1 cellular context compared by ENCODE assay signal in the genomic region with DNA sequence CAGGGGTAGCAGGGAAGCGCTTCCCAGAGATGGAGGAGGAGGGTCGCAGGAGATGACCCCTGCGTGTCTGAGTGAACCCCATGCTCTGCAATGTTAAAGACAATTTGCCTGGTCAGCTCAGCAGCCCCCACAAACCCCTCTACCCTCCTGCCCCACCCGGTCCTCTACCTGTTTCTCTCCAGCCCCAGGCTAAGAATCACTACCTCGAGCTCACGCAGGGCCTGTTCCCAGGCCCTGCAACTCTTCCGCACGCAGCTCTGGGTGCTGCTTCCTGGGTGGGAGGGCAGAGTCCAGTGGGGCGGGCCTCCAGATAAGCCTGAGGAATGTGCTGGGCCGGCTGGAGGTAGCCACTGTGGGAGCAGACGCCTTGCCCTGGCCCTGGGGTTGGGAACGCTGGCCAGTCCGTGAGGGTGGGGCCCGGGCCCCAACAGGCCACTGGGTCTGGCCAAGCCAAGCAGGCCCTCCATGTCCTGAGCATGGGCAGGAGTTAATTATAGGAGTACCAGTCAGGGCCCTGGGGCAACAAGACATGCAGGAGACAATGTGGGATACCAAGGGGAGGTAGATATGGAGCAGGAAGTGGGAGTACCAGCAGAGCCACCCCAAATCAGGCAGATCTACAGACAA.
TF ChIP-seq lines count a peak whose summit lies in the region.

No MANE protein-coding gene starts in this region.

TF ChIP-seq in HCT116, 20 proteins besides CTCF, POLR2A, EP300 and RAD21:
- TF ChIP-seq ELF1 (IDR thresholded peaks at IDR 0.05; ENCODE audit: borderline replicate concordance, low read depth): no peak
- TF ChIP-seq, protein P1, sequence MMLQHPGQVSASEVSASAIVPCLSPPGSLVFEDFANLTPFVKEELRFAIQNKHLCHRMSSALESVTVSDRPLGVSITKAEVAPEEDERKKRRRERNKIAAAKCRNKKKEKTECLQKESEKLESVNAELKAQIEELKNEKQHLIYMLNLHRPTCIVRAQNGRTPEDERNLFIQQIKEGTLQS (IDR thresholded peaks at IDR 0.05): no peak
- no peak for TF ChIP-seq ZFX (IDR thresholded peaks at IDR 0.05)
- no peak for TF ChIP-seq CEBPB (IDR thresholded peaks at IDR 0.05; ENCODE audit: low read depth)
- TF ChIP-seq, protein P2, sequence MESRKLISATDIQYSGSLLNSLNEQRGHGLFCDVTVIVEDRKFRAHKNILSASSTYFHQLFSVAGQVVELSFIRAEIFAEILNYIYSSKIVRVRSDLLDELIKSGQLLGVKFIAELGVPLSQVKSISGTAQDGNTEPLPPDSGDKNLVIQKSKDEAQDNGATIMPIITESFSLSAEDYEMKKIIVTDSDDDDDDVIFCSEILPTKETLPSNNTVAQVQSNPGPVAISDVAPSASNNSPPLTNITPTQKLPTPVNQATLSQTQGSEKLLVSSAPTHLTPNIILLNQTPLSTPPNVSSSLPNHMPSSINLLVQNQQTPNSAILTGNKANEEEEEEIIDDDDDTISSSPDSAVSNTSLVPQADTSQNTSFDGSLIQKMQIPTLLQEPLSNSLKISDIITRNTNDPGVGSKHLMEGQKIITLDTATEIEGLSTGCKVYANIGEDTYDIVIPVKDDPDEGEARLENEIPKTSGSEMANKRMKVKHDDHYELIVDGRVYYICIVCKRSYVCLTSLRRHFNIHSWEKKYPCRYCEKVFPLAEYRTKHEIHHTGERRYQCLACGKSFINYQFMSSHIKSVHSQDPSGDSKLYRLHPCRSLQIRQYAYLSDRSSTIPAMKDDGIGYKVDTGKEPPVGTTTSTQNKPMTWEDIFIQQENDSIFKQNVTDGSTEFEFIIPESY (IDR thresholded peaks at IDR 0.05; ENCODE audit: extremely low read depth, insufficient replicate concordance, low read length): no peak
- TF ChIP-seq, protein P3, sequence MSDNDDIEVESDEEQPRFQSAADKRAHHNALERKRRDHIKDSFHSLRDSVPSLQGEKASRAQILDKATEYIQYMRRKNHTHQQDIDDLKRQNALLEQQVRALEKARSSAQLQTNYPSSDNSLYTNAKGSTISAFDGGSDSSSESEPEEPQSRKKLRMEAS (IDR thresholded peaks at IDR 0.05): no peak
- TF ChIP-seq SP1 (IDR thresholded peaks at IDR 0.05; ENCODE audit: low read depth): no peak
- TF ChIP-seq TCF7L2 (IDR thresholded peaks at IDR 0.05; ENCODE audit: borderline replicate concordance, extremely low read depth, insufficient read depth, insufficient read length): no peak
- TF ChIP-seq EZH2 (IDR thresholded peaks at IDR 0.05): no peak
- TF ChIP-seq CBX3 (IDR thresholded peaks at IDR 0.05; ENCODE audit: low read depth): no peak
- TF ChIP-seq JUND (IDR thresholded peaks at IDR 0.05): no peak
- TF ChIP-seq, protein P4, sequence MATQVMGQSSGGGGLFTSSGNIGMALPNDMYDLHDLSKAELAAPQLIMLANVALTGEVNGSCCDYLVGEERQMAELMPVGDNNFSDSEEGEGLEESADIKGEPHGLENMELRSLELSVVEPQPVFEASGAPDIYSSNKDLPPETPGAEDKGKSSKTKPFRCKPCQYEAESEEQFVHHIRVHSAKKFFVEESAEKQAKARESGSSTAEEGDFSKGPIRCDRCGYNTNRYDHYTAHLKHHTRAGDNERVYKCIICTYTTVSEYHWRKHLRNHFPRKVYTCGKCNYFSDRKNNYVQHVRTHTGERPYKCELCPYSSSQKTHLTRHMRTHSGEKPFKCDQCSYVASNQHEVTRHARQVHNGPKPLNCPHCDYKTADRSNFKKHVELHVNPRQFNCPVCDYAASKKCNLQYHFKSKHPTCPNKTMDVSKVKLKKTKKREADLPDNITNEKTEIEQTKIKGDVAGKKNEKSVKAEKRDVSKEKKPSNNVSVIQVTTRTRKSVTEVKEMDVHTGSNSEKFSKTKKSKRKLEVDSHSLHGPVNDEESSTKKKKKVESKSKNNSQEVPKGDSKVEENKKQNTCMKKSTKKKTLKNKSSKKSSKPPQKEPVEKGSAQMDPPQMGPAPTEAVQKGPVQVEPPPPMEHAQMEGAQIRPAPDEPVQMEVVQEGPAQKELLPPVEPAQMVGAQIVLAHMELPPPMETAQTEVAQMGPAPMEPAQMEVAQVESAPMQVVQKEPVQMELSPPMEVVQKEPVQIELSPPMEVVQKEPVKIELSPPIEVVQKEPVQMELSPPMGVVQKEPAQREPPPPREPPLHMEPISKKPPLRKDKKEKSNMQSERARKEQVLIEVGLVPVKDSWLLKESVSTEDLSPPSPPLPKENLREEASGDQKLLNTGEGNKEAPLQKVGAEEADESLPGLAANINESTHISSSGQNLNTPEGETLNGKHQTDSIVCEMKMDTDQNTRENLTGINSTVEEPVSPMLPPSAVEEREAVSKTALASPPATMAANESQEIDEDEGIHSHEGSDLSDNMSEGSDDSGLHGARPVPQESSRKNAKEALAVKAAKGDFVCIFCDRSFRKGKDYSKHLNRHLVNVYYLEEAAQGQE (IDR thresholded peaks at IDR 0.05; ENCODE audit: low read depth): no peak
